In the genomic region with DNA sequence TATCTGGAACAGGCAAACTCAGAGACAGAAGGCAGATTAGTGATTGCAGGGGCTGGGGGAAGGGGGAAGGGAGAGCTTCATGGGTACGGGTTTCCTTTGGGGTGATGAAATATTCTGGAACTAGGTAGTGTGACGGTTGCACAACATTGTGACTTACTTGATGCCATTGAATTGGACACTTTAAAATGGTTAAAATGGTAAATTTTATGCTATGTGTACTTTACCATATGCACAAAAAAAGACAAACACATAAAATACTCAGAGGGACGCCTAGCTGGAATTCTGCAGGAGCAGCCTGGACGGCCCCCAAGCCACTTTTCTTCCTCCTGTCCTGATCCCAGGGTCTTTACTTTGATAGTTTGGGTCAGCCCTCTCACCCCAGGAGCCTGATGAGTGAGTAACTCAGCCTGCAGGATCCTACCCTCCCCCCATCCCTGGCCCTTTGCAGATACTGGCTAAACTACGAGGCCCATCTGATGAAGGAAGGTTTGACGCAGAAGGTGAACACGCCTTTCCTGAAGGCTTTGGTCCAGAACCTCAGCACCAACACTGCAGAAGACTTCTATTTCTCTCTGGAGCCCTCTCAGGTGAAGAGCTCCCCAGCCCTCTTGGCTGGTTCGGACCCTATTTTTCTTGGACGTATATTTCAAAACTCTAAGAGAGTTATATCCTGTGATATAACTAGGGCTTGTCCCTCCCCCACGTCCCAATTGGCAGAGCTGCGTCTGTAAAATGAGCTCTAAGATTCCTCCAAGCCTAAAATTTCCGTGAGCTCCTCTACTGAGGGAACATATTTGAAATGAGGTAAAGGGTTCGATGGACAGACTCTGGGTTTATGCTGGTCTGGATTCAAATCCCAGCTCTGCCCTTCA, we compare ENCODE assay signal across 13 cellular contexts. TPM values are rescaled to one million over a fixed set of nuclear protein-coding genes. Genes with fewer than 3 reads are reported as not detected.
DNase-seq lines count a peak whose midpoint lies in the region; ATAC-seq and TF ChIP-seq lines count a peak whose summit lies in the region.
"Had no signal": no experiment of that assay in that cellular context is flagged by ENCODE, and none has a peak within 500 bp of the region (broad histone marks: within the 10 kb centered on the region; RNA-seq: fewer than 3 reads in every experiment).

No MANE protein-coding gene starts in this region.

- H2BK5ac ChIP-seq in trophoblast cell (ENCODE audit: low read depth, low read length, poor library complexity), result no peak overlapping the region

- H3K18ac ChIP-seq in trophoblast cell (ENCODE audit: low read length), result no peak overlapping the region

- no peak for TF ChIP-seq CTCF in stomach (IDR thresholded peaks at IDR 0.05)

- no peak overlapping the region for H2BK12ac ChIP-seq in trophoblast cell (ENCODE audit: low read length)

- H4K12ac ChIP-seq in trophoblast cell (ENCODE audit: low read depth, low read length), result no peak overlapping the region

- no peak overlapping the region for H3K4ac ChIP-seq in trophoblast cell (ENCODE audit: low read depth, low read length)

- H2AFZ ChIP-seq in trophoblast cell (ENCODE audit: insufficient read depth, low read length, poor library complexity), result no peak overlapping the region

- no peak overlapping the region for H3K23ac ChIP-seq in trophoblast cell (ENCODE audit: low read length)

- intact Hi-C loops in left cardiac atrium (cut with DNase I), result no loop called here
- intact Hi-C loops in stomach (cut with DNase I; ENCODE audit: low total_unique reads), result no loop called here

- peaks cover 10% of the 10 kb centered on the region; the same call in 1 of the 2 replicates for H3K4me1 ChIP-seq in HUES48 (ENCODE audit: control insufficient read depth, insufficient read depth, low read length)
- H3K4me1 ChIP-seq in trophoblast cell (ENCODE audit: control insufficient read depth in 1 of 2, insufficient read depth in 2 of 2, low read length in 2 of 2), result no peaks in the 10 kb centered on the region
- peaks cover 0 to 17% (median 4%) of the 10 kb centered on the region in 4 donors for H3K4me1 ChIP-seq in stomach

- no peak overlapping the region for H2BK120ac ChIP-seq in trophoblast cell (ENCODE audit: insufficient read depth, low read length, poor library complexity)

- TF ChIP-seq EP300 in stomach (IDR thresholded peaks at IDR 0.05), result no peak

- H4K8ac ChIP-seq in trophoblast cell (ENCODE audit: low read depth, low read length), result no peak overlapping the region

- no peak overlapping the region for H3K4me2 ChIP-seq in trophoblast cell (ENCODE audit: low read length)

- H3K9ac ChIP-seq in HUES48 (ENCODE audit: low read depth, low read length) (no peak overlapping the region), trophoblast cell (ENCODE audit: low read length) (no peak overlapping the region)

- H3K79me2 ChIP-seq in trophoblast cell (ENCODE audit: control insufficient read depth, insufficient read depth, low read length, poor library complexity), result no peaks in the 10 kb centered on the region

- no peak overlapping the region for H3K4me3 ChIP-seq in HUES48 (ENCODE audit: low read depth, low read length)
- H3K4me3 ChIP-seq in trophoblast cell (ENCODE audit: low read depth, low read length), result no peak overlapping the region
- H3K4me3 ChIP-seq in stomach, result no peak overlapping the region
- H3K4me3 ChIP-seq: SK-N-MC, suprapubic skin had no signal

- H3K27me3 ChIP-seq in HUES48 (ENCODE audit: control insufficient read depth, insufficient read depth, low read length) (no peaks in the 10 kb centered on the region), trophoblast cell (ENCODE audit: insufficient read depth, low read length) (no peaks in the 10 kb centered on the region), stomach (peaks cover 0 to 9% (median 0%) of the 10 kb centered on the region in 3 donors)

- no peak overlapping the region for H4K91ac ChIP-seq in trophoblast cell (ENCODE audit: low read depth, low read length)

- no peak for TF ChIP-seq POLR2A in stomach (IDR thresholded peaks at IDR 0.05)

- WGBS in trophoblast cell (ENCODE audit: extremely low coverage, insufficient coverage, insufficient read length), result no CpG with 5 or more reads among the region's 13 CpGs
- WGBS in stomach, 5 donors, result 58 to 66% (median 64%) methylated on average over 13 of the region's 13 CpGs

- H2AK5ac ChIP-seq in trophoblast cell (ENCODE audit: low read length), result no peak overlapping the region

- peak in 1 of 2 donors; percentile 69 for ATAC-seq in left cardiac atrium
- ATAC-seq: activated T-helper 17 cell treated with anti-CD3 and anti-CD28 coated beads, Interleukin-2, amount 50 U/mL, for 72 hours had no signal

- DNase-seq in OCI-M1 (lab: John Stamatoyannopoulos, UW) (peak; percentile 82), left cardiac atrium (peak; percentile 44), trophoblast cell (peak; percentile 52 to 58), NCI-H524 treated with DMSO at 0.1 percent for 48 hours (lab: John Stamatoyannopoulos, UW) (no peak), NCI-H1105 treated with DMSO at 0.1 percent for 48 hours (lab: John Stamatoyannopoulos, UW) (no peak), stomach (no peak)
- DNase-seq: activated CD4-positive, alpha-beta T cell treated with anti-CD3 and anti-CD28 coated beads for 4 hours; hippocampal formation; NCI-H1092 had no signal

- H3K36me3 ChIP-seq in HUES48 (ENCODE audit: control insufficient read depth, insufficient read depth, low read length) (no peaks in the 10 kb centered on the region), trophoblast cell (ENCODE audit: control insufficient read depth in 1 of 2, insufficient read depth in 2 of 2, low read length in 2 of 2) (no peaks in the 10 kb centered on the region), stomach (no peaks in the 10 kb centered on the region)
- H3K36me3 ChIP-seq: suprapubic skin had no signal

- no peak overlapping the region for H3K14ac ChIP-seq in trophoblast cell (ENCODE audit: low read length)

- H3K27ac ChIP-seq in HUES48 (ENCODE audit: low read depth, low read length) (peak overlapping the region; percentile 38), trophoblast cell (ENCODE audit: low read depth, low read length) (no peak overlapping the region), stomach (peak overlapping the region in 1 of 5 donors; percentile 4)
- H3K27ac ChIP-seq: SK-N-MC had no signal

- H3K79me1 ChIP-seq in trophoblast cell (ENCODE audit: low read length), result no peaks in the 10 kb centered on the region

- H3K9me3 ChIP-seq in HUES48 (ENCODE audit: control insufficient read depth, insufficient read depth, low read length) (no peaks in the 10 kb centered on the region), trophoblast cell (ENCODE audit: insufficient read depth, low read depth, low read length) (no peaks in the 10 kb centered on the region), stomach (no peaks in the 10 kb centered on the region)
- H3K9me3 ChIP-seq: suprapubic skin had no signal

RNA-seq across cellular contexts. Expression of gene ADGRG3, which starts 7.9 kb away (rescaled TPM):
- total RNA-seq in left cardiac atrium (1 to 10 TPM in 1 of 2 donors, under 1 TPM in 1; 0.97 to 1.1 TPM), stomach (10 to 100 TPM in 1 of 5 donors, 1 to 10 TPM in 2, not detected in 2; 1.7 to 50.2 (median 7.7) TPM)
- polyA plus RNA-seq in trophoblast cell (2013), result 0.49 and 0.54 TPM in 2 replicates
- polyA plus RNA-seq in stomach, result 1 to 10 TPM in 1 of 3 donors, under 1 TPM in 2; 0.46 to 1.7 (median 0.95) TPM
- total RNA-seq: activated T-helper 17 cell treated with anti-CD3 and anti-CD28 coated beads, Interleukin-2, amount 50 U/mL, for 72 hours had no signal

RNA-seq across cellular contexts. Expression of gene DRC7, which starts 18.6 kb away (rescaled TPM):
- total RNA-seq in left cardiac atrium (not detected), stomach (not detected)
- 0.06 and 0.19 TPM in 2 replicates for polyA plus RNA-seq in trophoblast cell (2013)
- polyA plus RNA-seq in stomach, result not detected
- total RNA-seq: activated T-helper 17 cell treated with anti-CD3 and anti-CD28 coated beads, Interleukin-2, amount 50 U/mL, for 72 hours; suprapubic skin had no signal

RNA-seq across cellular contexts. Expression of gene ADGRG1, which starts 47.6 kb away (rescaled TPM):
- 10 to 100 TPM; 22.9 to 41.9 TPM for total RNA-seq in left cardiac atrium
- 242 and 265 TPM in 2 replicates for polyA plus RNA-seq in trophoblast cell (2013)
- 10 to 100 TPM; 17.4 to 84.8 (median 47.2) TPM for total RNA-seq in stomach
- polyA plus RNA-seq in stomach, result 10 to 100 TPM in 2 of 3 donors, 1 to 10 TPM in 1; 8.9 to 30.9 (median 21.7) TPM

RNA-seq across cellular contexts. Expression of gene KATNB1, which starts 59.6 kb away (rescaled TPM):
- total RNA-seq in left cardiac atrium (10 to 100 TPM; 11.2 to 11.7 TPM), stomach (10 to 100 TPM in 4 of 5 donors, 1 to 10 TPM in 1; 6.7 to 58.5 (median 25.7) TPM)
- polyA plus RNA-seq in trophoblast cell (2013), result 7.0 and 7.9 TPM in 2 replicates
- 10 to 100 TPM; 12.7 to 13.5 (median 13.3) TPM for polyA plus RNA-seq in stomach

Comparison
In these comparisons a context has a peak if more than half of its experiments do, and no peak if none do; other contexts are left out.
1. DNase-seq: peak in OCI-M1 (single experiment), left cardiac atrium (single experiment) and trophoblast cell (2 of 2); none in NCI-H524 treated with DMSO at 0.1 percent for 48 hours (single experiment), NCI-H1105 treated with DMSO at 0.1 percent for 48 hours (single experiment) and stomach (single experiment).